Comparison of ENCODE assay signal across 9 cellular contexts in genomic region chr17:35376245-35376644, GRCh38. TPM values are rescaled to one million over a fixed set of nuclear protein-coding genes. Genes with fewer than 3 reads are reported as not detected.
DNase-seq lines count a peak whose midpoint lies in the region; FAIRE-seq and TF ChIP-seq lines count a peak whose summit lies in the region.
"Had no signal": no experiment of that assay in that cellular context is flagged by ENCODE, and none has a peak within 500 bp of the region (broad histone marks: within the 10 kb centered on the region; RNA-seq: fewer than 3 reads in every experiment).

No MANE protein-coding gene starts in this region.

- H3K4me3 ChIP-seq in MM.1S (ENCODE audit: low read length) (peak overlapping the region; percentile 30; the same call in 1 of the 2 replicates), endothelial cell of umbilical vein (replicated peaks in 1 of 3; ENCODE audit: insufficient read depth in 1 of 3, low read depth in 1 of 3, low read length in 3 of 3) (no peak overlapping the region), skin epidermis (no peak overlapping the region)
- H3K4me3 ChIP-seq: mucosa of descending colon had no signal

- H3K27ac ChIP-seq in MM.1S (ENCODE audit: low read length) = peak overlapping the region; percentile 26; the same call in 1 of the 2 replicates
- H3K27ac ChIP-seq in endothelial cell of umbilical vein (ENCODE audit: insufficient read depth, low read depth, low read length) = no peak overlapping the region
- H3K27ac ChIP-seq in skin epidermis = peak overlapping the region in 16 of 21 experiments; percentile 3 to 98 (median 46)

- H3K36me3 ChIP-seq in MM.1S (replicated peaks; ENCODE audit: insufficient read depth, low read length) (no peaks in the 10 kb centered on the region), endothelial cell of umbilical vein (ENCODE audit: control insufficient read depth in 2 of 2, extremely low read depth in 1 of 2, insufficient read depth in 2 of 2, low read length in 2 of 2) (no peaks in the 10 kb centered on the region)

- H3F3A ChIP-seq in MM.1S (ENCODE audit: insufficient read depth, low read length) = peaks cover 26% of the 10 kb centered on the region

- H3K27me3 ChIP-seq in MM.1S (replicated peaks; ENCODE audit: insufficient read depth, low read length) = no peaks in the 10 kb centered on the region
- H3K27me3 ChIP-seq in endothelial cell of umbilical vein (ENCODE audit: control insufficient read depth in 2 of 2, insufficient read depth in 2 of 2, low read length in 2 of 2) = no peaks in the 10 kb centered on the region

- dilution Hi-C loops in endothelial cell of umbilical vein (cut with MboI; ENCODE audit: extremely low pct_ligation_motif_present, low sequenced_read_pairs) = no loop called here

- H4K20me1 ChIP-seq in MM.1S (ENCODE audit: insufficient read depth, low read length) (no peaks in the 10 kb centered on the region), endothelial cell of umbilical vein (replicated peaks; ENCODE audit: control insufficient read depth, extremely low read depth, insufficient read depth, low read length) (no peaks in the 10 kb centered on the region)

- POLR2A ChIA-PET in endothelial cell of umbilical vein (lab: Charles Lee) = no interaction called here
- POLR2A ChIA-PET in activated CD4-positive, alpha-beta T cell treated with anti-CD3 and anti-CD28 coated beads, Interleukin-2, amount 10 ng/mL, durations not matched to agents 7 days and 5 days (lab: Charles Lee) = no interaction called here

- no TSS peak for BruUV-seq in endothelial cell of umbilical vein (replicated peaks; lab: Mats Ljungman, UMichigan)

- peaks cover 15% of the 10 kb centered on the region for H3K4me1 ChIP-seq in MM.1S (ENCODE audit: low read length)
- peaks cover 18% of the 10 kb centered on the region for H3K4me1 ChIP-seq in endothelial cell of umbilical vein (ENCODE audit: control insufficient read depth, extremely low read depth, insufficient read depth, low read length)

- H3K4me1 Mint-ChIP-seq in activated CD4-positive, alpha-beta T cell treated with anti-CD3 and anti-CD28 coated beads, Interleukin-2, amount 10 ng/mL, durations not matched to agents 7 days and 5 days = peaks cover 36% of the 10 kb centered on the region

- no peak for TF ChIP-seq CTCF in MM.1S (IDR thresholded peaks at IDR 0.05; ENCODE audit: low read length)
- no peak for TF ChIP-seq CTCF in endothelial cell of umbilical vein (IDR thresholded peaks at IDR 0.05; ENCODE audit: extremely low read depth in 1 of 2, insufficient read depth in 1 of 2, low read depth in 1 of 2, low read length in 2 of 2)

- no peak for TF ChIP-seq POLR2A in endothelial cell of umbilical vein (IDR thresholded peaks at IDR 0.05; ENCODE audit: low read depth, low read length)

- H3K9me3 Mint-ChIP-seq in activated CD4-positive, alpha-beta T cell treated with anti-CD3 and anti-CD28 coated beads, Interleukin-2, amount 10 ng/mL, durations not matched to agents 7 days and 5 days = peaks cover 9% of the 10 kb centered on the region

- H3K27me3 Mint-ChIP-seq in activated CD4-positive, alpha-beta T cell treated with anti-CD3 and anti-CD28 coated beads, Interleukin-2, amount 10 ng/mL, durations not matched to agents 7 days and 5 days = peaks cover 23% of the 10 kb centered on the region

- peak overlapping the region; percentile 62 for H3K4me2 ChIP-seq in MM.1S (ENCODE audit: low read depth, low read length)
- H3K4me2 ChIP-seq in endothelial cell of umbilical vein (ENCODE audit: insufficient read depth, low read length) = peak overlapping the region; percentile 50

- H3K36me3 Mint-ChIP-seq in activated CD4-positive, alpha-beta T cell treated with anti-CD3 and anti-CD28 coated beads, Interleukin-2, amount 10 ng/mL, durations not matched to agents 7 days and 5 days (ENCODE audit: low read depth) = peaks cover 10% of the 10 kb centered on the region

- H3K9me3 ChIP-seq in MM.1S (replicated peaks; ENCODE audit: insufficient read depth, low read length) (no peaks in the 10 kb centered on the region), endothelial cell of umbilical vein (replicated peaks; ENCODE audit: control insufficient read depth, insufficient read depth, low read length) (no peaks in the 10 kb centered on the region)
- H3K9me3 ChIP-seq: mucosa of descending colon had no signal

- FAIRE-seq in endothelial cell of umbilical vein (lab: Jason Lieb, UNC) = peak; percentile 31

- 0 out of 2 replicates have a peak overlapping the region, but pooled peaks have one; percentile 70 for H2AFZ ChIP-seq in MM.1S (ENCODE audit: low read length)
- H2AFZ ChIP-seq in endothelial cell of umbilical vein (ENCODE audit: low read depth, low read length) = peak overlapping the region; percentile 88

- DNase-seq in EL = peak; percentile 49
- no peak for DNase-seq in MM.1S
- peak; percentile 55 for DNase-seq in endothelial cell of umbilical vein (ENCODE audit: low read depth, low spot score)
- no peak for DNase-seq in HT-29 (ENCODE audit: low spot score)
- DNase-seq in activated CD4-positive, alpha-beta T cell treated with anti-CD3 and anti-CD28 coated beads, Interleukin-2, amount 10 ng/mL, durations not matched to agents 7 days and 5 days = no peak
- DNase-seq in NCI-H446 (lab: John Stamatoyannopoulos, UW) = no peak
- DNase-seq: activated naive CD4-positive, alpha-beta T cell; mucosa of descending colon had no signal

- H3K4me3 Mint-ChIP-seq in activated CD4-positive, alpha-beta T cell treated with anti-CD3 and anti-CD28 coated beads, Interleukin-2, amount 10 ng/mL, durations not matched to agents 7 days and 5 days = no peak overlapping the region

- no peak overlapping the region for H3K27ac Mint-ChIP-seq in activated CD4-positive, alpha-beta T cell treated with anti-CD3 and anti-CD28 coated beads, Interleukin-2, amount 10 ng/mL, durations not matched to agents 7 days and 5 days

- CTCF ChIA-PET in endothelial cell of umbilical vein (lab: Charles Lee) = interaction anchor here (1.0 to 1.6 kb wide), 4 partner anchors 24 to 205 kb away, joined by 3 to 6 read pairs (median 4); no protein-coding TSS in a partner anchor
- CTCF ChIA-PET in activated CD4-positive, alpha-beta T cell treated with anti-CD3 and anti-CD28 coated beads, Interleukin-2, amount 10 ng/mL, durations not matched to agents 7 days and 5 days (lab: Charles Lee) = no interaction called here

- peaks cover 16% of the 10 kb centered on the region for H3K79me2 ChIP-seq in MM.1S (ENCODE audit: low read length)
- H3K79me2 ChIP-seq in endothelial cell of umbilical vein (ENCODE audit: control insufficient read depth, insufficient read depth, low read length) = peaks cover 21% of the 10 kb centered on the region

- no peaks in the 10 kb centered on the region for H3K9me1 ChIP-seq in endothelial cell of umbilical vein (replicated peaks; ENCODE audit: control insufficient read depth, extremely low read depth, insufficient read depth, low read length)

- no peaks in the 10 kb centered on the region for H3K9me2 ChIP-seq in MM.1S (replicated peaks; ENCODE audit: insufficient read depth, low read length)

- H3K9ac ChIP-seq in MM.1S (ENCODE audit: low read length) (no peak overlapping the region), endothelial cell of umbilical vein (replicated peaks; ENCODE audit: extremely low read depth, insufficient read depth, low read length) (peak overlapping the region; percentile 23)

- intact Hi-C loops in endothelial cell of umbilical vein (cut with micrococcal nuclease) = loop anchor here (10.0 kb wide), 2 partner anchors 429 to 1121 kb away; partner anchors contain the start of genes CCL2 and TAF15

TF ChIP-seq in endothelial cell of umbilical vein, 7 proteins besides CTCF, POLR2A, EP300 and RAD21:
- TF ChIP-seq EZH2 (IDR thresholded peaks at IDR 0.05; ENCODE audit: borderline replicate concordance, low read depth, low read length, severe bottlenecking) = no peak
- no peak for TF ChIP-seq JUN (IDR thresholded peaks at IDR 0.05; ENCODE audit: borderline replicate concordance, insufficient read depth, insufficient read length, low read depth)
- TF ChIP-seq MAX (IDR thresholded peaks at IDR 0.05; ENCODE audit: insufficient read depth, insufficient read length) = no peak
- TF ChIP-seq POLR2AphosphoS5 (IDR thresholded peaks at IDR 0.05; ENCODE audit: insufficient read depth, low read depth, low read length) = no peak
- TF ChIP-seq MYC (IDR thresholded peaks at IDR 0.05; ENCODE audit: low read depth, low read length) = no peak
- TF ChIP-seq FOS (IDR thresholded peaks at IDR 0.05; ENCODE audit: borderline replicate concordance, insufficient read depth, low read length) = no peak
- no peak for TF ChIP-seq GATA2 (IDR thresholded peaks at IDR 0.05; ENCODE audit: insufficient read depth, insufficient read length, low read depth, low read length)

RNA-seq across cellular contexts. Expression of gene SLFN11, which starts 2.8 kb away (rescaled TPM):
- total RNA-seq in endothelial cell of umbilical vein = 95.0 and 110 TPM in 2 replicates
- polyA plus RNA-seq in endothelial cell of umbilical vein = 33.0 and 37.0 TPM in 2 replicates
- 28.5 and 41.7 TPM in 2 replicates for polyA plus RNA-seq in endothelial cell of umbilical vein (2011; cell fraction: cytosol; rRNA removed)
- 68.5 and 79.4 TPM in 2 replicates for polyA plus RNA-seq in endothelial cell of umbilical vein (2011; cell fraction: nucleus; rRNA removed)
- polyA plus RNA-seq in endothelial cell of umbilical vein (2012) = 61.2 and 80.2 TPM in 2 replicates
- polyA minus RNA-seq in endothelial cell of umbilical vein = 126 and 127 TPM in 2 replicates
- polyA minus RNA-seq in endothelial cell of umbilical vein (2011; cell fraction: cytosol; rRNA and poly(A)+ RNA removed) = 25.2 TPM
- polyA minus RNA-seq in endothelial cell of umbilical vein (2011; cell fraction: nucleus; rRNA and poly(A)+ RNA removed) = 64.0 and 77.2 TPM in 2 replicates
- not detected in 2 replicates for total RNA-seq in HT-29 (2014; rRNA removed; shearing (Covaris generic))
- 10 to 100 TPM; 32.1 to 32.9 TPM for total RNA-seq in activated CD4-positive, alpha-beta T cell treated with anti-CD3 and anti-CD28 coated beads, Interleukin-2, amount 10 ng/mL, durations not matched to agents 7 days and 5 days

RNA-seq across cellular contexts. Expression of gene SLFN12, which starts 56.1 kb away (rescaled TPM):
- total RNA-seq in endothelial cell of umbilical vein = 29.9 and 42.6 TPM in 2 replicates
- polyA plus RNA-seq in endothelial cell of umbilical vein = 13.4 and 17.8 TPM in 2 replicates
- polyA plus RNA-seq in endothelial cell of umbilical vein (2011; cell fraction: cytosol; rRNA removed) = 15.3 and 17.7 TPM in 2 replicates
- 76.7 and 78.6 TPM in 2 replicates for polyA plus RNA-seq in endothelial cell of umbilical vein (2011; cell fraction: nucleus; rRNA removed)
- polyA plus RNA-seq in endothelial cell of umbilical vein (2012) = 28.1 and 42.4 TPM in 2 replicates
- 28.9 and 33.5 TPM in 2 replicates for polyA minus RNA-seq in endothelial cell of umbilical vein
- polyA minus RNA-seq in endothelial cell of umbilical vein (2011; cell fraction: cytosol; rRNA and poly(A)+ RNA removed) = not detected
- polyA minus RNA-seq in endothelial cell of umbilical vein (2011; cell fraction: nucleus; rRNA and poly(A)+ RNA removed) = 47.1 and 58.4 TPM in 2 replicates
- not detected in 2 replicates for total RNA-seq in HT-29 (2014; rRNA removed; shearing (Covaris generic))
- total RNA-seq in activated CD4-positive, alpha-beta T cell treated with anti-CD3 and anti-CD28 coated beads, Interleukin-2, amount 10 ng/mL, durations not matched to agents 7 days and 5 days = 10 to 100 TPM in 1 of 2 experiments, 1 to 10 TPM in 1; 9.6 to 11.7 TPM

Comparison
In these comparisons a context has a peak if more than half of its experiments do, and no peak if none do; other contexts are left out.
1. DNase-seq: peak in EL (single experiment) and endothelial cell of umbilical vein (single experiment); none in MM.1S (single experiment), HT-29 (single experiment), activated CD4-positive, alpha-beta T cell treated with anti-CD3 and anti-CD28 coated beads, Interleukin-2, amount 10 ng/mL, durations not matched to agents 7 days and 5 days (single experiment) and NCI-H446 (0 of 2).
2. RNA of gene SLFN11, which starts 2.8 kb away (total RNA-seq): 95.0 to 110 TPM in endothelial cell of umbilical vein and 32.1 to 32.9 TPM in activated CD4-positive, alpha-beta T cell treated with anti-CD3 and anti-CD28 coated beads, Interleukin-2, amount 10 ng/mL, durations not matched to agents 7 days and 5 days; not detected in HT-29; every median in the first group is over 10 times any median in the second.
3. RNA of gene SLFN12, which starts 56.1 kb away (total RNA-seq): 29.9 to 42.6 TPM in endothelial cell of umbilical vein and 9.6 to 11.7 TPM in activated CD4-positive, alpha-beta T cell treated with anti-CD3 and anti-CD28 coated beads, Interleukin-2, amount 10 ng/mL, durations not matched to agents 7 days and 5 days; not detected in HT-29; every median in the first group is over 10 times any median in the second.